Comparison of ENCODE assay signal across 19 cellular contexts in the genomic region with DNA sequence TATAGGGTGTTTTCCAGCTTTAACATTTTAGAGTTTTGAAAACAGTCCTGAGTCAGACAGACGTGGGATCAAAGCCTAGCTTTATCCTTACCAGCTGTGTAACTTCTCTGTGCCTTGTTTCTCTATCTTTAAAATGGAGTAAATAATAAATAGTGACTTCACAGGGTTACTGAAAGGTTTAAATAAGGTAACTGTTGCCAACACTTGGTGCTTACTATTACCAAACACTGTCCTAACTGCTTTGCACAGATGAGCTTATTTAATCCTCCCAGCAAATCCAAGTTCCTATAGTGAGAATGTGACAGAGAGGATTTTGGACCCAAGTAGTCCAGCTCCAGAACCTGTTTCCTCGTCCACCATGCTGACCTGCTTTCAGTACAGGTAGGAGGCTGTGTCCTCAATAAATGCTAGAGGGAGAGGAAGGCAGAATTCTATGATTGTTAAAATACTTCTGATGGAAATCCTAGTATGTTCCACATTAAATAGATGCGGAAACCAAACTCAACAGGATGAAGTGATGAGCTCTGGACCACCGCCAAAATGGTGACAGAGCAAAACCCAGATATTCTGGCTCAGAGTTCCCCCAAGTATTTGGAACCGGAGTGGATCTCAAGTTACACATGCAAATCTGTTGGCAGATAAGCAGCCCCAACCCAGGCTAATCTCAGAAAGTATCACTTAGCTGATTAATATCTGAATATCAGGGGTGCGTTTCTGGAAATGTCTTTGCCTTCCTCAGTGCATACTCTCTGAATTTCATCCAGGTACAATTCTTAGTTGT. TPM values are rescaled to one million over a fixed set of nuclear protein-coding genes. Genes with fewer than 3 reads are reported as not detected.
DNase-seq lines count a peak whose midpoint lies in the region; ATAC-seq and TF ChIP-seq lines count a peak whose summit lies in the region.
"Had no signal": no experiment of that assay in that cellular context is flagged by ENCODE, and none has a peak within 500 bp of the region (broad histone marks: within the 10 kb centered on the region; RNA-seq: fewer than 3 reads in every experiment).

No MANE protein-coding gene starts in this region.

- WGBS in thyroid gland, 2 donors: 20 to 29% methylated on average over 6 of the region's 6 CpGs

- no peak for TF ChIP-seq POLR2A in thyroid gland (IDR thresholded peaks at IDR 0.05)

- H3K4me1 ChIP-seq in adipocyte (ENCODE audit: control insufficient read depth, insufficient read depth, low read length) (peaks cover 13% of the 10 kb centered on the region), thyroid gland (peaks cover 13% of the 10 kb centered on the region in 2 donors)
- H3K4me1 ChIP-seq: uterus had no signal

- H3K27ac ChIP-seq in thyroid gland: peak overlapping the region in 1 of 3 donors; percentile 50
- H3K27ac ChIP-seq: uterus had no signal

- H3K9ac ChIP-seq in adipocyte (ENCODE audit: low read length): no peak overlapping the region

- H3K4me3 ChIP-seq in adipocyte (ENCODE audit: low read length): no peak overlapping the region
- H3K4me3 ChIP-seq in fibroblast of the aortic adventitia (ENCODE audit: low read depth, low read length): no peak overlapping the region
- H3K4me3 ChIP-seq in thyroid gland (replicated peaks in 1 of 3): no peak overlapping the region
- H3K4me3 ChIP-seq: uterus had no signal

- H3K9me3 ChIP-seq in adipocyte (ENCODE audit: control insufficient read depth, low read length) (no peaks in the 10 kb centered on the region), thyroid gland (no peaks in the 10 kb centered on the region)
- H3K9me3 ChIP-seq: uterus had no signal

- DNase-seq in NCI-H82 (lab: John Stamatoyannopoulos, UW) (peak; percentile 69), NCI-H82 treated with DMSO at 0.1 percent for 48 hours (lab: John Stamatoyannopoulos, UW; ENCODE audit: unreplicated experiment) (no peak), adipocyte (ENCODE audit: low read depth) (peak; percentile 19), fibroblast of the aortic adventitia (ENCODE audit: low read depth) (peak; percentile 44), thyroid gland (peak; percentile 59 to 62), NCI-H510A treated with DMSO at 0.1 percent for 48 hours (lab: John Stamatoyannopoulos, UW) (no peak)
- DNase-seq: activated CD4-positive, CD25-positive, alpha-beta regulatory T cell; activated CD8-positive, alpha-beta memory T cell treated with anti-CD3 and anti-CD28 coated beads for 24 hours; activated naive CD8-positive, alpha-beta T cell treated with anti-CD3 and anti-CD28 coated beads, Interleukin-2, amount 50 U/mL, for 24 hours; CD4-positive, alpha-beta memory T cell; immature natural killer cell; NCI-H774; uterus had no signal

- intact Hi-C loops in thyroid gland (cut with DNase I): no loop called here

- no peaks in the 10 kb centered on the region for H3K36me3 ChIP-seq in adipocyte (ENCODE audit: control insufficient read depth, insufficient read depth, low read length, severe bottlenecking)
- H3K36me3 ChIP-seq in thyroid gland: no peaks in the 10 kb centered on the region
- H3K36me3 ChIP-seq: uterus had no signal

- no peak for TF ChIP-seq CTCF in fibroblast of the aortic adventitia (IDR thresholded peaks at IDR 0.05; ENCODE audit: insufficient read depth, low read length)
- no peak for TF ChIP-seq CTCF in thyroid gland (IDR thresholded peaks at IDR 0.05)

- peaks cover 22% of the 10 kb centered on the region for H3K27me3 ChIP-seq in adipocyte (replicated peaks; ENCODE audit: control insufficient read depth, insufficient read depth, low read length)
- peaks cover 3% of the 10 kb centered on the region for H3K27me3 ChIP-seq in thyroid gland
- H3K27me3 ChIP-seq: uterus had no signal

- ATAC-seq in HG03139 (IDR thresholded peaks at IDR 0.05; ENCODE audit: unreplicated experiment) (no peak), HG03457 (IDR thresholded peaks at IDR 0.05; ENCODE audit: unreplicated experiment) (no peak)
- ATAC-seq: activated naive CD8-positive, alpha-beta T cell treated with anti-CD3 and anti-CD28 coated beads, Interleukin-2, amount 50 U/mL, for 24 hours had no signal

RNA-seq across cellular contexts. Expression of gene GRHL3, which starts 17.6 kb away (rescaled TPM):
- total RNA-seq in fibroblast of the aortic adventitia (ENCODE audit: low replicate concordance): not detected in 2 replicates
- under 1 TPM in 2 of 4 donors, not detected in 2; 0.11 to 0.27 TPM for total RNA-seq in thyroid gland
- total RNA-seq: activated T-helper 1 cell treated with anti-CD3 and anti-CD28 coated beads, Interleukin-12 subunit alpha, Interleukin-12 subunit beta, Interleukin-2, Interleukin-4 antibody, amounts not matched to agents 30 ng/mL and 10 ng/mL and 1 ng/mL, durations not matched to agents 14 hours and 24 hours and 36 hours; CD4-positive, alpha-beta memory T cell; H4; LHCN-M2; mesenteric fat pad had no signal

Comparison
In these comparisons a context has a peak if more than half of its experiments do, and no peak if none do; other contexts are left out.
1. DNase-seq: peak in NCI-H82 (single experiment), adipocyte (single experiment), fibroblast of the aortic adventitia (single experiment) and thyroid gland (2 of 2); none in NCI-H82 treated with DMSO at 0.1 percent for 48 hours (single experiment) and NCI-H510A treated with DMSO at 0.1 percent for 48 hours (single experiment).